Comparison of ENCODE assay signal across 5 cellular contexts in genomic region chr2:1621976-1622375, GRCh38.
DNase-seq lines count a peak whose midpoint lies in the region; FAIRE-seq and TF ChIP-seq lines count a peak whose summit lies in the region.
"Not testable (repeated sequence)": the region's sequence is repeated elsewhere in the genome, so short reads cannot be mapped to it uniquely, and the experiment has no call there.

No MANE protein-coding gene starts in this region.

- dilution Hi-C loops in keratinocyte (cut with MboI; ENCODE audit: extremely low pct_ligation_motif_present, low sequenced_read_pairs), result not testable (repeated sequence)

- not testable (repeated sequence) for H3K79me2 ChIP-seq in Loucy (ENCODE audit: insufficient read depth, low read length); keratinocyte (ENCODE audit: control insufficient read depth, insufficient read depth, low read length)

- not testable (repeated sequence) for H2AFZ ChIP-seq in Loucy (ENCODE audit: low read length); keratinocyte (ENCODE audit: control insufficient read depth, low read length)

- TF ChIP-seq CTCF in C4-2B (conservative IDR thresholded peaks at IDR 0.05); Loucy (conservative IDR thresholded peaks at IDR 0.05; ENCODE audit: low read length); VCaP (conservative IDR thresholded peaks at IDR 0.05); keratinocyte (optimal IDR thresholded peaks at IDR 0.05 in 1 of 3, IDR thresholded peaks at IDR 0.05 in 1 of 3, conservative IDR thresholded peaks at IDR 0.05 in 1 of 3; ENCODE audit: extremely low read depth in 1 of 3, insufficient read depth in 2 of 3, low read length in 3 of 3): not testable (repeated sequence)

- H3K4me1 ChIP-seq in Loucy (ENCODE audit: insufficient read depth, low read length, poor library complexity, severe bottlenecking) (peaks cover 14% of the 10 kb centered on the region), keratinocyte (ENCODE audit: control insufficient read depth, extremely low read depth, insufficient read depth, low read length) (peaks cover 17% of the 10 kb centered on the region)

- H3K27me3 ChIP-seq in Loucy (ENCODE audit: insufficient read depth, low read length, poor library complexity, severe bottlenecking); keratinocyte (ENCODE audit: control insufficient read depth, extremely low read depth, insufficient read depth, low read length): not testable (repeated sequence)

- H3K9me1 ChIP-seq in keratinocyte (ENCODE audit: control insufficient read depth, extremely low read depth, insufficient read depth, low read length), result not testable (repeated sequence)

- peak; percentile 73 for DNase-seq in dermis blood vessel endothelial cell
- not testable (repeated sequence) for DNase-seq in keratinocyte (ENCODE audit: low read depth, low spot score)

- peak; percentile 60 for FAIRE-seq in keratinocyte (lab: Jason Lieb, UNC)

- H3F3A ChIP-seq in Loucy (ENCODE audit: low read depth), result not testable (repeated sequence)

- H3K36me3 ChIP-seq in Loucy (ENCODE audit: insufficient read depth, low read length); keratinocyte (ENCODE audit: control insufficient read depth in 2 of 2, extremely low read depth in 1 of 2, insufficient read depth in 2 of 2, low read length in 2 of 2): not testable (repeated sequence)

- H3K9me3 ChIP-seq in Loucy (ENCODE audit: insufficient read depth, low read depth, low read length); keratinocyte (ENCODE audit: control insufficient read depth, low read depth, low read length): not testable (repeated sequence)

- H3K9me2 ChIP-seq in Loucy (replicated peaks; ENCODE audit: low read depth, low read length), result not testable (repeated sequence)

- H3K4me3 ChIP-seq in Loucy (ENCODE audit: low read length, poor library complexity, severe bottlenecking); keratinocyte (ENCODE audit: control insufficient read depth in 2 of 3, extremely low read depth in 1 of 3, insufficient read depth in 2 of 3, low read depth in 1 of 3, low read length in 3 of 3): not testable (repeated sequence)

- H3K9ac ChIP-seq in Loucy (ENCODE audit: low read depth, low read length, poor library complexity, severe bottlenecking); keratinocyte (ENCODE audit: control insufficient read depth, extremely low read depth, insufficient read depth, low read length): not testable (repeated sequence)

- H3K27ac ChIP-seq in C4-2B, result peak overlapping the region; percentile 39
- peak overlapping the region; percentile 95 for H3K27ac ChIP-seq in VCaP
- not testable (repeated sequence) for H3K27ac ChIP-seq in keratinocyte (ENCODE audit: control insufficient read depth, insufficient read depth, low read length)

- H4K20me1 ChIP-seq in Loucy (ENCODE audit: insufficient read depth, low read length, poor library complexity, severe bottlenecking); keratinocyte (ENCODE audit: control insufficient read depth, extremely low read depth, insufficient read depth, low read length): not testable (repeated sequence)

- H3K4me2 ChIP-seq in Loucy (ENCODE audit: low read depth, low read length, poor library complexity, severe bottlenecking), result peak overlapping the region; percentile 51
- not testable (repeated sequence) for H3K4me2 ChIP-seq in keratinocyte (ENCODE audit: control insufficient read depth, extremely low read depth, insufficient read depth, low read depth, low read length)
